ENCODE assay signal across 1 cellular context in genomic region chr1:156689035-156689959, GRCh38.
A peak's percentile ranks its signal among the peaks of the same experiment; 100 is the strongest.
TF ChIP-seq lines count a peak whose summit lies in the region.

No MANE protein-coding gene starts in this region.

TF ChIP-seq in HepG2, 621 proteins besides CTCF, POLR2A, EP300 and RAD21 (continued from another document and continues in another):
- TF ChIP-seq PRDM4 (CRISPR knock-in tag; IDR thresholded peaks at IDR 0.05; ENCODE audit: borderline replicate concordance) (no peak), ZFP1 (CRISPR knock-in tag; IDR thresholded peaks at IDR 0.05) (no peak), MBD4 (IDR thresholded peaks at IDR 0.05; ENCODE audit: borderline replicate concordance, low read length) (no peak), TRIM24 (CRISPR knock-in tag; IDR thresholded peaks at IDR 0.05) (no peak), RBM39 (IDR thresholded peaks at IDR 0.05; ENCODE audit: low read depth, low read length, poor library complexity, severe bottlenecking) (no peak), RARG (CRISPR knock-in tag; IDR thresholded peaks at IDR 0.05; ENCODE audit: low read depth) (no peak), ZMYM4 (CRISPR knock-in tag; IDR thresholded peaks at IDR 0.05) (no peak), ATF7 (IDR thresholded peaks at IDR 0.05) (no peak), ATF7 (CRISPR knock-in tag; IDR thresholded peaks at IDR 0.05) (no peak), RBM22 (optimal IDR thresholded peaks at IDR 0.05; ENCODE audit: low read length) (no peak), ISL2 (CRISPR knock-in tag; IDR thresholded peaks at IDR 0.05) (no peak), HNRNPK (IDR thresholded peaks at IDR 0.05; ENCODE audit: low read depth, low read length, poor library complexity, severe bottlenecking) (no peak), KLF6 (CRISPR knock-in tag; IDR thresholded peaks at IDR 0.05) (no peak), ZNF350 (CRISPR knock-in tag; IDR thresholded peaks at IDR 0.05; ENCODE audit: borderline replicate concordance, low read depth) (no peak; the same call in 1 of the 2 replicates), BRCA1 (CRISPR knock-in tag; IDR thresholded peaks at IDR 0.05) (no peak), ZNF549 (CRISPR knock-in tag; IDR thresholded peaks at IDR 0.05) (no peak), ZNF605 (CRISPR knock-in tag; IDR thresholded peaks at IDR 0.05) (no peak), MED8 (CRISPR knock-in tag; IDR thresholded peaks at IDR 0.05; ENCODE audit: insufficient replicate concordance) (no peak), HDAC2 (CRISPR knock-in tag; IDR thresholded peaks at IDR 0.05) (0 out of 2 replicates have a peak, but pooled peaks have one; percentile 55), NFYC (CRISPR knock-in tag; IDR thresholded peaks at IDR 0.05) (no peak; the same call in 1 of the 2 replicates), PTBP1 (IDR thresholded peaks at IDR 0.05; ENCODE audit: low read depth, low read length, poor library complexity, severe bottlenecking) (no peak), UBTF (CRISPR knock-in tag; IDR thresholded peaks at IDR 0.05) (0 out of 2 replicates have a peak, but pooled peaks have one; percentile 48), SAFB2 (CRISPR knock-in tag; IDR thresholded peaks at IDR 0.05; ENCODE audit: borderline replicate concordance, low read depth) (no peak), JDP2 (CRISPR knock-in tag; IDR thresholded peaks at IDR 0.05; ENCODE audit: borderline replicate concordance) (no peak), EED (CRISPR knock-in tag; IDR thresholded peaks at IDR 0.05) (no peak), HMGXB4 (CRISPR knock-in tag; IDR thresholded peaks at IDR 0.05; ENCODE audit: borderline replicate concordance in 1 of 2, low read depth in 1 of 2) (peak; percentile 54 to 77; a peak in 3 of 4 replicates), ZBTB21 (CRISPR knock-in tag; IDR thresholded peaks at IDR 0.05) (no peak), MNT (IDR thresholded peaks at IDR 0.05) (no peak), ZNF343 (CRISPR knock-in tag; IDR thresholded peaks at IDR 0.05) (peak; percentile 26; the same call in 1 of the 2 replicates), ZFP37 (CRISPR knock-in tag; IDR thresholded peaks at IDR 0.05; ENCODE audit: borderline replicate concordance) (no peak), GABPB1 (CRISPR knock-in tag; IDR thresholded peaks at IDR 0.05) (no peak)
- TF ChIP-seq, protein P1, sequence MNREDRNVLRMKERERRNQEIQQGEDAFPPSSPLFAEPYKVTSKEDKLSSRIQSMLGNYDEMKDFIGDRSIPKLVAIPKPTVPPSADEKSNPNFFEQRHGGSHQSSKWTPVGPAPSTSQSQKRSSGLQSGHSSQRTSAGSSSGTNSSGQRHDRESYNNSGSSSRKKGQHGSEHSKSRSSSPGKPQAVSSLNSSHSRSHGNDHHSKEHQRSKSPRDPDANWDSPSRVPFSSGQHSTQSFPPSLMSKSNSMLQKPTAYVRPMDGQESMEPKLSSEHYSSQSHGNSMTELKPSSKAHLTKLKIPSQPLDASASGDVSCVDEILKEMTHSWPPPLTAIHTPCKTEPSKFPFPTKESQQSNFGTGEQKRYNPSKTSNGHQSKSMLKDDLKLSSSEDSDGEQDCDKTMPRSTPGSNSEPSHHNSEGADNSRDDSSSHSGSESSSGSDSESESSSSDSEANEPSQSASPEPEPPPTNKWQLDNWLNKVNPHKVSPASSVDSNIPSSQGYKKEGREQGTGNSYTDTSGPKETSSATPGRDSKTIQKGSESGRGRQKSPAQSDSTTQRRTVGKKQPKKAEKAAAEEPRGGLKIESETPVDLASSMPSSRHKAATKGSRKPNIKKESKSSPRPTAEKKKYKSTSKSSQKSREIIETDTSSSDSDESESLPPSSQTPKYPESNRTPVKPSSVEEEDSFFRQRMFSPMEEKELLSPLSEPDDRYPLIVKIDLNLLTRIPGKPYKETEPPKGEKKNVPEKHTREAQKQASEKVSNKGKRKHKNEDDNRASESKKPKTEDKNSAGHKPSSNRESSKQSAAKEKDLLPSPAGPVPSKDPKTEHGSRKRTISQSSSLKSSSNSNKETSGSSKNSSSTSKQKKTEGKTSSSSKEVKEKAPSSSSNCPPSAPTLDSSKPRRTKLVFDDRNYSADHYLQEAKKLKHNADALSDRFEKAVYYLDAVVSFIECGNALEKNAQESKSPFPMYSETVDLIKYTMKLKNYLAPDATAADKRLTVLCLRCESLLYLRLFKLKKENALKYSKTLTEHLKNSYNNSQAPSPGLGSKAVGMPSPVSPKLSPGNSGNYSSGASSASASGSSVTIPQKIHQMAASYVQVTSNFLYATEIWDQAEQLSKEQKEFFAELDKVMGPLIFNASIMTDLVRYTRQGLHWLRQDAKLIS (CRISPR knock-in tag; IDR thresholded peaks at IDR 0.05), result no peak
- TF ChIP-seq, protein P2, sequence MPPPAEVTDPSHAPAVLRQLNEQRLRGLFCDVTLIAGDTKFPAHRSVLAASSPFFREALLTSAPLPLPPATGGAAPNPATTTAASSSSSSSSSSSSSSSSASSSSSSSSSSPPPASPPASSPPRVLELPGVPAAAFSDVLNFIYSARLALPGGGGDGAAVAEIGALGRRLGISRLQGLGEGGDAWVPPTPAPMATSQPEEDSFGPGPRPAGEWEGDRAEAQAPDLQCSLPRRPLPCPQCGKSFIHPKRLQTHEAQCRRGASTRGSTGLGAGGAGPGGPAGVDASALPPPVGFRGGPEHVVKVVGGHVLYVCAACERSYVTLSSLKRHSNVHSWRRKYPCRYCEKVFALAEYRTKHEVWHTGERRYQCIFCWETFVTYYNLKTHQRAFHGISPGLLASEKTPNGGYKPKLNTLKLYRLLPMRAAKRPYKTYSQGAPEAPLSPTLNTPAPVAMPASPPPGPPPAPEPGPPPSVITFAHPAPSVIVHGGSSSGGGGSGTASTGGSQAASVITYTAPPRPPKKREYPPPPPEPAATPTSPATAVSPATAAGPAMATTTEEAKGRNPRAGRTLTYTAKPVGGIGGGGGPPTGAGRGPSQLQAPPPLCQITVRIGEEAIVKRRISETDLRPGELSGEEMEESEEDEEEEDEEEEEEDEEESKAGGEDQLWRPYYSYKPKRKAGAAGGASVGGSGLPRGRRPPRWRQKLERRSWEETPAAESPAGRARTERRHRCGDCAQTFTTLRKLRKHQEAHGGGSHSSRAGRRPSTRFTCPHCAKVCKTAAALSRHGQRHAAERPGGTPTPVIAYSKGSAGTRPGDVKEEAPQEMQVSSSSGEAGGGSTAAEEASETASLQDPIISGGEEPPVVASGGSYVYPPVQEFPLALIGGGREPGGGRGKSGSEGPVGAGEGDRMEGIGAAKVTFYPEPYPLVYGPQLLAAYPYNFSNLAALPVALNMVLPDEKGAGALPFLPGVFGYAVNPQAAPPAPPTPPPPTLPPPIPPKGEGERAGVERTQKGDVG (CRISPR knock-in tag; IDR thresholded peaks at IDR 0.05; ENCODE audit: borderline replicate concordance), result no peak
- TF ChIP-seq, protein P3, sequence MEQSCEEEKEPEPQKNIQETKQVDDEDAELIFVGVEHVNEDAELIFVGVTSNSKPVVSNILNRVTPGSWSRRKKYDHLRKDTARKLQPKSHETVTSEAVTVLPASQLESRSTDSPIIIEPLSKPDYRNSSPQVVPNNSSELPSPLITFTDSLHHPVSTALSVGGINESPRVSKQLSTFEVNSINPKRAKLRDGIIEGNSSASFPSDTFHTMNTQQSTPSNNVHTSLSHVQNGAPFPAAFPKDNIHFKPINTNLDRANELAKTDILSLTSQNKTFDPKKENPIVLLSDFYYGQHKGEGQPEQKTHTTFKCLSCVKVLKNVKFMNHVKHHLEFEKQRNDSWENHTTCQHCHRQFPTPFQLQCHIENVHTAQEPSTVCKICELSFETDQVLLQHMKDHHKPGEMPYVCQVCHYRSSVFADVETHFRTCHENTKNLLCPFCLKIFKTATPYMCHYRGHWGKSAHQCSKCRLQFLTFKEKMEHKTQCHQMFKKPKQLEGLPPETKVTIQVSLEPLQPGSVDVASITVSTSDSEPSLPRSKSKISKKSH (CRISPR knock-in tag; IDR thresholded peaks at IDR 0.05; ENCODE audit: borderline replicate concordance), result no peak
- TF ChIP-seq, protein P4, sequence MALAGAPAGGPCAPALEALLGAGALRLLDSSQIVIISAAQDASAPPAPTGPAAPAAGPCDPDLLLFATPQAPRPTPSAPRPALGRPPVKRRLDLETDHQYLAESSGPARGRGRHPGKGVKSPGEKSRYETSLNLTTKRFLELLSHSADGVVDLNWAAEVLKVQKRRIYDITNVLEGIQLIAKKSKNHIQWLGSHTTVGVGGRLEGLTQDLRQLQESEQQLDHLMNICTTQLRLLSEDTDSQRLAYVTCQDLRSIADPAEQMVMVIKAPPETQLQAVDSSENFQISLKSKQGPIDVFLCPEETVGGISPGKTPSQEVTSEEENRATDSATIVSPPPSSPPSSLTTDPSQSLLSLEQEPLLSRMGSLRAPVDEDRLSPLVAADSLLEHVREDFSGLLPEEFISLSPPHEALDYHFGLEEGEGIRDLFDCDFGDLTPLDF (CRISPR knock-in tag; IDR thresholded peaks at IDR 0.05), result no peak
- TF ChIP-seq, protein P5, sequence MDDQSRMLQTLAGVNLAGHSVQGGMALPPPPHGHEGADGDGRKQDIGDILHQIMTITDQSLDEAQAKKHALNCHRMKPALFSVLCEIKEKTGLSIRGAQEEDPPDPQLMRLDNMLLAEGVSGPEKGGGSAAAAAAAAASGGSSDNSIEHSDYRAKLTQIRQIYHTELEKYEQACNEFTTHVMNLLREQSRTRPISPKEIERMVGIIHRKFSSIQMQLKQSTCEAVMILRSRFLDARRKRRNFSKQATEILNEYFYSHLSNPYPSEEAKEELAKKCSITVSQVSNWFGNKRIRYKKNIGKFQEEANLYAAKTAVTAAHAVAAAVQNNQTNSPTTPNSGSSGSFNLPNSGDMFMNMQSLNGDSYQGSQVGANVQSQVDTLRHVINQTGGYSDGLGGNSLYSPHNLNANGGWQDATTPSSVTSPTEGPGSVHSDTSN (CRISPR knock-in tag; IDR thresholded peaks at IDR 0.05; ENCODE audit: borderline replicate concordance), result no peak
- TF ChIP-seq, protein P6, sequence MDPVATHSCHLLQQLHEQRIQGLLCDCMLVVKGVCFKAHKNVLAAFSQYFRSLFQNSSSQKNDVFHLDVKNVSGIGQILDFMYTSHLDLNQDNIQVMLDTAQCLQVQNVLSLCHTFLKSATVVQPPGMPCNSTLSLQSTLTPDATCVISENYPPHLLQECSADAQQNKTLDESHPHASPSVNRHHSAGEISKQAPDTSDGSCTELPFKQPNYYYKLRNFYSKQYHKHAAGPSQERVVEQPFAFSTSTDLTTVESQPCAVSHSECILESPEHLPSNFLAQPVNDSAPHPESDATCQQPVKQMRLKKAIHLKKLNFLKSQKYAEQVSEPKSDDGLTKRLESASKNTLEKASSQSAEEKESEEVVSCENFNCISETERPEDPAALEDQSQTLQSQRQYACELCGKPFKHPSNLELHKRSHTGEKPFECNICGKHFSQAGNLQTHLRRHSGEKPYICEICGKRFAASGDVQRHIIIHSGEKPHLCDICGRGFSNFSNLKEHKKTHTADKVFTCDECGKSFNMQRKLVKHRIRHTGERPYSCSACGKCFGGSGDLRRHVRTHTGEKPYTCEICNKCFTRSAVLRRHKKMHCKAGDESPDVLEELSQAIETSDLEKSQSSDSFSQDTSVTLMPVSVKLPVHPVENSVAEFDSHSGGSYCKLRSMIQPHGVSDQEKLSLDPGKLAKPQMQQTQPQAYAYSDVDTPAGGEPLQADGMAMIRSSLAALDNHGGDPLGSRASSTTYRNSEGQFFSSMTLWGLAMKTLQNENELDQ (CRISPR knock-in tag; IDR thresholded peaks at IDR 0.05; ENCODE audit: borderline replicate concordance), result no peak
